ENCODE assay signal across 9 cellular contexts in the genomic region with DNA sequence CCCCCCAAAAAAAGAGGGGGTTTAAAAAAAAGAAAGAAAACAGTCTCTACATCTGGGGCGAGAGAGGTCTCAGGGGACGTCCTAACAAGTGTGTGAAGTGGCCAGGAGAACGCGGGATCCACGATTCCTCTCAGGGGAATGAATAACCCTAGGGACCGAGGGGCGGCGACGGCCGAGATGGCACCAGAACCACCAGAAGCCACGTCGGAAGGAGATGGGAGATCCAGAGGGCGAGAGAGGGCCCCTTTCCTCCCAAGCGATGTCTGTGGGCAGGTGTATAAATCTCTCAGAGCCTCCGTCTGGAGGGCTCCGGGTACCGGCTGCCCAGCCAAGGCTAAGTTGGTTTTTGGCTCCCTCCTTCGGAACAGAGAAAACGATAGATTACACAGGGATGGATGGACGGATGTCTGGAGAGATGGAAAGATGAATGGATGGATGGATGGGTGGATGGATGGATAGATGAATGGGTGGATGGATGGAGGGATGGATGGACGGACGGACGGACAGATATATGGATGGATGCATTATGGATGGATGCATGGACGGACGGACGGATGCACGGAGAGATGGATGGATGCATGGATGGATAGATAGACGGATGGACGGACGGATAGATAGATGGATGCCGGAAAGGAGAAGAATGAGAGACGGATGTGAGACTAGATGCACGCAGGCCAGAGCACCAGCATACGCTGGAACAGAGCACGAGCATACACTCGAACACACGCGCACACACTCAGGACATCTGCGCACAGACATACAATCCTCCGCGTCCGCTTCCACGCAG. TPM values are rescaled to one million over a fixed set of nuclear protein-coding genes. Genes with fewer than 3 reads are reported as not detected.
DNase-seq lines count a peak whose midpoint lies in the region; ATAC-seq and TF ChIP-seq lines count a peak whose summit lies in the region.
"Had no signal": no experiment of that assay in that cellular context is flagged by ENCODE, and none has a peak within 500 bp of the region (broad histone marks: within the 10 kb centered on the region; RNA-seq: fewer than 3 reads in every experiment).

No MANE protein-coding gene starts in this region.

- peaks cover 39% of the 10 kb centered on the region for H3K4me1 Mint-ChIP-seq in osteocyte (ENCODE audit: unreplicated experiment)

- peaks cover 3% of the 10 kb centered on the region for H3K36me3 Mint-ChIP-seq in osteocyte (ENCODE audit: unreplicated experiment)

- ATAC-seq in GM19397 (IDR thresholded peaks at IDR 0.05; ENCODE audit: unreplicated experiment): no peak
- ATAC-seq: HCT116 had no signal

- H3K4me3 ChIP-seq in AG10803 (ENCODE audit: low read length) (peak overlapping the region; percentile 79), HFF-Myc (replicated peaks; ENCODE audit: low read depth, low read length) (peak overlapping the region; percentile 54), fibroblast of pulmonary artery (replicated peaks; ENCODE audit: low read depth, low read length) (peak overlapping the region; percentile 65)

- TF ChIP-seq CTCF in AG10803 (conservative IDR thresholded peaks at IDR 0.05; ENCODE audit: low read length) (peak; percentile 33), HFF-Myc (IDR thresholded peaks at IDR 0.05; ENCODE audit: low read depth, low read length, missing control alignments) (peak; percentile 8), fibroblast of pulmonary artery (IDR thresholded peaks at IDR 0.05; ENCODE audit: low read length, missing control alignments) (peak; percentile 16), osteocyte (IDR thresholded peaks at IDR 0.05) (peak; percentile 54)

- H3K27ac Mint-ChIP-seq in osteocyte (ENCODE audit: unreplicated experiment): no peak overlapping the region

- H3K27me3 Mint-ChIP-seq in osteocyte (ENCODE audit: unreplicated experiment): peaks cover 30% of the 10 kb centered on the region

- DNase-seq in AG10803 (ENCODE audit: low read depth) (peak; percentile 11), HFF-Myc (ENCODE audit: extremely low read depth, low read depth) (no peak), fibroblast of pulmonary artery (ENCODE audit: low read depth) (peak; percentile 28), osteocyte (ENCODE audit: extremely low spot score, unreplicated experiment) (no peak), RKO (ENCODE audit: low spot score) (no peak), NCI-H345 treated with DMSO at 0.1 percent for 48 hours (lab: John Stamatoyannopoulos, UW; ENCODE audit: unreplicated experiment) (no peak)
- peak; percentile 58 for DNase-seq in activated CD8-positive, alpha-beta memory T cell treated with anti-CD3 and anti-CD28 coated beads for 24 hours

- H3K4me3 Mint-ChIP-seq in osteocyte (ENCODE audit: unreplicated experiment): peak overlapping the region; percentile 98

- no peaks in the 10 kb centered on the region for H3K9me3 Mint-ChIP-seq in osteocyte (ENCODE audit: unreplicated experiment)

RNA-seq across cellular contexts. Expression of a gene that starts 1.6 kb away (rescaled TPM):
- 16.7 and 16.8 TPM in 2 replicates for total RNA-seq in osteocyte

Comparison
In these comparisons a context has a peak if more than half of its experiments do, and no peak if none do; other contexts are left out.
1. DNase-seq: peak in AG10803 (single experiment), activated CD8-positive, alpha-beta memory T cell treated with anti-CD3 and anti-CD28 coated beads for 24 hours (single experiment) and fibroblast of pulmonary artery (single experiment); none in HFF-Myc (single experiment), osteocyte (single experiment), RKO (single experiment) and NCI-H345 treated with DMSO at 0.1 percent for 48 hours (single experiment).
2. Peak in every context shown above with its lines, with median percentiles within 50 percentile points of each other: H3K4me3 ChIP-seq and CTCF ChIP-seq.